Comparison of ENCODE assay signal across 11 cellular contexts in the genomic region with DNA sequence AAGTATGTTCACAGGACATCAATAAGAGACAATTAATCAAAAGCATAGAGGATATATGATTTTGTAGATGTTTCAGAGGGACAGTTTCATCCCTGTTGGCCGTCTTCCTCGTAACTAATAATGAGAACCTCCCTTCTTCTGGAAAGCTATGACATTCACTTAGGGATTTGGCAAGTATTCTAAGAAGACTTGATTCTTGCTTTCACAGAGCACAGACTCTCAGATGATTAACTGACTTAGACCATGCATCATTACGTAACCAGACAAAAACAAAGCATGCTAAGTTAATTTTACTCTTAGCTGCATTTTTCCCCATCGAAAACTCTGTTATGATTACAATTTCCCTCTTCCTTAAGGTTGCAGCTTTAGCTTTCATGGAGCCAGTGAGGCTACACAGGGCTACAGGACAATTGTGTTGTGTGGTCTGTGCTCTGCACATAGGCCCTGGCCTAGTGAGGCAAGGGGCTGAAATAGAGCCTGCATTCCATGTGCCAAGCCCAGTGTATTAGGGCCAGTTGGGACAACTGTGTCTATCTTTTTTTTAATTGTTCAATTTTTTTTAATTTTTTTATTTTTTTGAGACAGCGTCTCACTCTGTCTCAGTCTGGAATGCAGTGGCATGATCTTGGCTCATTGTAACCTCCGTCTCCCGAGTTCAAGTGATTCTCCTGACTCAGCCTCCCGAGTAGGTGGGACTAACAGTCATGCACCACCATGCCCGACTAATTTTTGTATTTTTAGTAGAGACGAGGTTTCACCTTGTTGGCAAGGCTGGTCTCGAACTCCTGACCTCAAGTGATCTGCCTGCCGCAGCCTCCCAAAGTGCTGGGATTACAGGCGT.
A peak's percentile ranks its signal among the peaks of the same experiment; 100 is the strongest.
DNase-seq lines count a peak whose midpoint lies in the region; ATAC-seq and TF ChIP-seq lines count a peak whose summit lies in the region.
"Had no signal": no experiment of that assay in that cellular context is flagged by ENCODE, and none has a peak within 500 bp of the region (broad histone marks: within the 10 kb centered on the region; RNA-seq: fewer than 3 reads in every experiment).

No MANE protein-coding gene starts in this region.

- H3K27me3 Mint-ChIP-seq in nephron (ENCODE audit: low read depth): no peaks in the 10 kb centered on the region
- H3K27me3 Mint-ChIP-seq: activated B cell treated with CpG ODN at 0.5 μM for 24 hours had no signal

- peak overlapping the region; percentile 55 to 85 (median 79) for H3K27ac ChIP-seq in adrenal gland
- peak overlapping the region; percentile 31 to 59 (median 44) for H3K27ac ChIP-seq in upper lobe of left lung

- H3K27me3 ChIP-seq in adrenal gland (no peaks in the 10 kb centered on the region), upper lobe of left lung (no peaks in the 10 kb centered on the region)

- DNase-seq in adrenal gland (no peak), fibroblast of gingiva (ENCODE audit: low read depth) (peak; percentile 49), upper lobe of left lung (no peak), A172 (ENCODE audit: low spot score) (no peak), HT-29 (ENCODE audit: low spot score) (no peak), NCI-H345 (lab: John Stamatoyannopoulos, UW) (no peak)
- DNase-seq: activated B cell treated with CpG ODN at 0.5 μM for 24 hours, NCI-H1694 had no signal

- TF ChIP-seq EP300 in upper lobe of left lung (IDR thresholded peaks at IDR 0.05): no peak

- peak in 1 of 2 donors; percentile 14 for TF ChIP-seq POLR2A in adrenal gland (IDR thresholded peaks at IDR 0.05)
- TF ChIP-seq POLR2A in upper lobe of left lung (IDR thresholded peaks at IDR 0.05): no peak

- H3K9me3 ChIP-seq in adrenal gland (replicated peaks in 1 of 3) (no peaks in the 10 kb centered on the region), upper lobe of left lung (no peaks in the 10 kb centered on the region)

- H3K36me3 Mint-ChIP-seq in nephron (ENCODE audit: low read depth): no peaks in the 10 kb centered on the region

- 50 to 52% (median 50%) methylated on average over 13 of the region's 13 CpGs for WGBS in adrenal gland, 4 donors
- 79 to 86% methylated on average over 13 of the region's 13 CpGs for WGBS in upper lobe of left lung, 2 donors

- H3K36me3 ChIP-seq in adrenal gland (replicated peaks in 1 of 2) (no peaks in the 10 kb centered on the region), upper lobe of left lung (no peaks in the 10 kb centered on the region)

- TF ChIP-seq CTCF in adrenal gland (IDR thresholded peaks at IDR 0.05) (no peak), nephron (IDR thresholded peaks at IDR 0.05; ENCODE audit: unreplicated experiment in 3 of 3) (no peak), upper lobe of left lung (IDR thresholded peaks at IDR 0.05) (no peak)

- H3K4me3 Mint-ChIP-seq in nephron: peak overlapping the region in 2 of 3 experiments; percentile 1 to 8
- H3K4me3 Mint-ChIP-seq: activated B cell treated with CpG ODN at 0.5 μM for 24 hours had no signal

- H3K4me1 ChIP-seq in adrenal gland (replicated peaks in 1 of 2) (peaks cover 16 to 25% of the 10 kb centered on the region in 2 donors), upper lobe of left lung (peaks cover 8 to 16% (median 10%) of the 10 kb centered on the region in 4 donors)

- no peak overlapping the region for H3K4me3 ChIP-seq in adrenal gland
- H3K4me3 ChIP-seq in upper lobe of left lung: no peak overlapping the region

- H3K4me1 Mint-ChIP-seq in nephron: peaks cover 69% of the 10 kb centered on the region
- H3K4me1 Mint-ChIP-seq: activated B cell treated with CpG ODN at 0.5 μM for 24 hours had no signal

- intact Hi-C loops in adrenal gland (cut with DNase I): no loop called here

- ATAC-seq in upper lobe of left lung (ENCODE audit: low FRiP score in 2 of 2) (peak in 1 of 2 donors; percentile 82), GM21723 (IDR thresholded peaks at IDR 0.05; ENCODE audit: unreplicated experiment) (no peak)
- ATAC-seq: Panc1 had no signal

- H3K9me3 Mint-ChIP-seq in nephron: no peaks in the 10 kb centered on the region
- H3K9me3 Mint-ChIP-seq: activated B cell treated with CpG ODN at 0.5 μM for 24 hours had no signal

- H3K27ac Mint-ChIP-seq in nephron: peak overlapping the region; percentile 75 to 93 (median 83)
- H3K27ac Mint-ChIP-seq: activated B cell treated with CpG ODN at 0.5 μM for 24 hours had no signal
